ENCODE assay signal across 8 cellular contexts in genomic region chr6:117674503-117674902, GRCh38.
DNase-seq lines count a peak whose midpoint lies in the region; ATAC-seq and TF ChIP-seq lines count a peak whose summit lies in the region.

No MANE protein-coding gene starts in this region.

- H3K9ac ChIP-seq in DND-41 (ENCODE audit: low read depth, low read length) = peak overlapping the region; percentile 60

- DNase-seq in DND-41 = no peak
- peak; percentile 28 to 43 for DNase-seq in NCI-H526 (lab: John Stamatoyannopoulos, UW)
- DNase-seq in effector memory CD8-positive, alpha-beta T cell = no peak
- no peak for DNase-seq in activated gamma-delta T cell treated with Interleukin-2 at 50 U/mL for 16 hours
- DNase-seq in NCI-H2107 (lab: John Stamatoyannopoulos, UW) = no peak
- DNase-seq in GM20000 (ENCODE audit: low spot score) = no peak
- no peak for DNase-seq in GM10248 (ENCODE audit: extremely low spot score)

- no peaks in the 10 kb centered on the region for H3K27me3 Mint-ChIP-seq in effector memory CD8-positive, alpha-beta T cell

- H3K27me3 ChIP-seq in DND-41 (ENCODE audit: insufficient read depth, low read length, poor library complexity) = no peaks in the 10 kb centered on the region
- no peaks in the 10 kb centered on the region for H3K27me3 ChIP-seq in neutrophil

- H3K27ac ChIP-seq in DND-41 (ENCODE audit: low read length) (peak overlapping the region; percentile 76), neutrophil (no peak overlapping the region)

- H4K20me1 ChIP-seq in DND-41 (ENCODE audit: insufficient read depth, low read length) = peaks cover 25% of the 10 kb centered on the region

- ATAC-seq in DND-41 (ENCODE audit: insufficient read depth, low read depth) = no peak
- ATAC-seq in effector memory CD8-positive, alpha-beta T cell (replicated peaks) = no peak

- peak overlapping the region; percentile 25 to 64; a peak in 3 of 4 replicates for H3K4me3 ChIP-seq in DND-41 (ENCODE audit: low read depth in 1 of 2, low read length in 2 of 2)
- H3K4me3 ChIP-seq in neutrophil (ENCODE audit: low read depth in 1 of 2, low read length in 1 of 2) = peak overlapping the region; percentile 66 to 70

- peak overlapping the region; percentile 88 to 91 for H3K4me3 Mint-ChIP-seq in effector memory CD8-positive, alpha-beta T cell

- H3K27ac Mint-ChIP-seq in effector memory CD8-positive, alpha-beta T cell = peak overlapping the region; percentile 93 to 94

- peaks cover 18% of the 10 kb centered on the region for H3K36me3 Mint-ChIP-seq in effector memory CD8-positive, alpha-beta T cell (ENCODE audit: insufficient read depth)

- H2AFZ ChIP-seq in DND-41 (ENCODE audit: low read depth, low read length) = peak overlapping the region; percentile 98

- H3K9me3 Mint-ChIP-seq in effector memory CD8-positive, alpha-beta T cell = no peaks in the 10 kb centered on the region

- H3K4me2 ChIP-seq in DND-41 (ENCODE audit: insufficient read depth, low read length) = peak overlapping the region; percentile 90

- CTCF ChIA-PET in GM10248 (lab: Yijun Ruan, JAX) = interaction anchor here (1.3 kb wide), 1 partner anchor 8 kb away, joined by 3 read pairs; no protein-coding TSS in a partner anchor

- H3K9me3 ChIP-seq in DND-41 (ENCODE audit: insufficient read depth, low read length, severe bottlenecking) = no peaks in the 10 kb centered on the region
- H3K9me3 ChIP-seq in neutrophil = no peaks in the 10 kb centered on the region

- H3K36me3 ChIP-seq in DND-41 (ENCODE audit: insufficient read depth, low read length) (peaks cover 9% of the 10 kb centered on the region), neutrophil (no peaks in the 10 kb centered on the region)

- H3K4me1 Mint-ChIP-seq in effector memory CD8-positive, alpha-beta T cell (ENCODE audit: low read depth in 2 of 2) = peaks cover 32 to 40% of the 10 kb centered on the region in 2 donors

- TF ChIP-seq CTCF in DND-41 (IDR thresholded peaks at IDR 0.05; ENCODE audit: borderline replicate concordance, extremely low read depth, low read length, poor library complexity, severe bottlenecking) (no peak), neutrophil (IDR thresholded peaks at IDR 0.05) (no peak), GM20000 (IDR thresholded peaks at IDR 0.05; ENCODE audit: extremely low read depth, missing control alignments) (no peak), GM10248 (IDR thresholded peaks at IDR 0.05; ENCODE audit: control extremely low read depth, extremely low read depth, low read depth, missing control alignments) (no peak)

- peaks cover 44% of the 10 kb centered on the region for H3K4me1 ChIP-seq in DND-41 (ENCODE audit: insufficient read depth, low read length)
- peaks cover 34 to 41% of the 10 kb centered on the region in 2 experiments for H3K4me1 ChIP-seq in neutrophil (ENCODE audit: control insufficient read depth in 1 of 2, insufficient read depth in 1 of 2, low read depth in 1 of 2, low read length in 1 of 2)

- H3K79me2 ChIP-seq in DND-41 (ENCODE audit: insufficient read depth, low read length) = peaks cover 45% of the 10 kb centered on the region

- POLR2A ChIA-PET in GM10248 (lab: Yijun Ruan, JAX) = interaction anchor here (0.6 kb wide), 1 partner anchor 72 kb away, joined by 3 read pairs; the partner anchor contains the start of gene GOPC

Comparison
In these comparisons a context has a peak if more than half of its experiments do, and no peak if none do; other contexts are left out.
1. DNase-seq: peak in NCI-H526 (2 of 2); none in DND-41 (single experiment), effector memory CD8-positive, alpha-beta T cell (0 of 3), activated gamma-delta T cell treated with Interleukin-2 at 50 U/mL for 16 hours (single experiment), NCI-H2107 (single experiment), GM20000 (single experiment) and GM10248 (single experiment).